In genomic region chr6:79543886-79544285, GRCh38 we compare ENCODE assay signal across 8 cellular contexts. TPM values are rescaled to one million over a fixed set of nuclear protein-coding genes. Genes with fewer than 3 reads are reported as not detected.
DNase-seq lines count a peak whose midpoint lies in the region; ATAC-seq and TF ChIP-seq lines count a peak whose summit lies in the region.
"Had no signal": no experiment of that assay in that cellular context is flagged by ENCODE, and none has a peak within 500 bp of the region (broad histone marks: within the 10 kb centered on the region; RNA-seq: fewer than 3 reads in every experiment).

No MANE protein-coding gene starts in this region.

- no peaks in the 10 kb centered on the region for H3K36me3 ChIP-seq in colonic mucosa

- peak; percentile 23 for ATAC-seq in GM19438 (IDR thresholded peaks at IDR 0.05; ENCODE audit: low read depth, unreplicated experiment)
- ATAC-seq in HG03066 (IDR thresholded peaks at IDR 0.05; ENCODE audit: low read depth, unreplicated experiment), result peak; percentile 6
- ATAC-seq: left colon had no signal

- H3K27me3 ChIP-seq in colonic mucosa, result no peaks in the 10 kb centered on the region

- no peak overlapping the region for H3K9ac ChIP-seq in colonic mucosa (ENCODE audit: low read depth in 2 of 2, low read length in 2 of 2)

- H3K27ac ChIP-seq in colonic mucosa (peak overlapping the region; percentile 53), substantia nigra (ENCODE audit: low read depth, low read length, poor library complexity, severe bottlenecking) (peak overlapping the region; percentile 91), RWPE1 (no peak overlapping the region)

- POLR2A ChIA-PET in RWPE1 (lab: Yijun Ruan, JAX; ENCODE audit: low non-redundant PET), result no interaction called here

- H3K9me3 ChIP-seq in colonic mucosa, result no peaks in the 10 kb centered on the region

- no peak overlapping the region for H3K4me3 ChIP-seq in colonic mucosa

- intact Hi-C loops in colonic mucosa (cut with DNase I), result loop anchor here (10.0 kb wide), 1 partner anchor 309 kb away; the partner anchor contains the start of gene HMGN3

- DNase-seq in colonic mucosa (no peak), substantia nigra (lab: John Stamatoyannopoulos, UW) (no peak), NCI-H446 treated with DMSO at 0.1 percent for 48 hours (lab: John Stamatoyannopoulos, UW) (no peak), GM10266 (ENCODE audit: extremely low spot score) (no peak), RWPE1 (ENCODE audit: low spot score) (no peak)
- DNase-seq: left colon had no signal

- CTCF ChIA-PET in RWPE1 (lab: Yijun Ruan, JAX), result no interaction called here

- TF ChIP-seq CTCF in colonic mucosa (IDR thresholded peaks at IDR 0.05) (no peak), GM10266 (IDR thresholded peaks at IDR 0.05; ENCODE audit: control insufficient read depth, insufficient read depth, low read depth, missing control alignments) (no peak), RWPE1 (conservative IDR thresholded peaks at IDR 0.05; ENCODE audit: low read depth) (no peak)

- H3K4me1 ChIP-seq in colonic mucosa, result peaks cover 6% of the 10 kb centered on the region

RNA-seq across cellular contexts. Expression of gene LCA5, which starts 6.7 kb away (rescaled TPM):
- total RNA-seq in colonic mucosa, result 1 to 10 TPM in 1 of 2 donors, under 1 TPM in 1; 0.74 to 1.1 TPM
